Comparison of ENCODE assay signal across 9 cellular contexts in the genomic region with DNA sequence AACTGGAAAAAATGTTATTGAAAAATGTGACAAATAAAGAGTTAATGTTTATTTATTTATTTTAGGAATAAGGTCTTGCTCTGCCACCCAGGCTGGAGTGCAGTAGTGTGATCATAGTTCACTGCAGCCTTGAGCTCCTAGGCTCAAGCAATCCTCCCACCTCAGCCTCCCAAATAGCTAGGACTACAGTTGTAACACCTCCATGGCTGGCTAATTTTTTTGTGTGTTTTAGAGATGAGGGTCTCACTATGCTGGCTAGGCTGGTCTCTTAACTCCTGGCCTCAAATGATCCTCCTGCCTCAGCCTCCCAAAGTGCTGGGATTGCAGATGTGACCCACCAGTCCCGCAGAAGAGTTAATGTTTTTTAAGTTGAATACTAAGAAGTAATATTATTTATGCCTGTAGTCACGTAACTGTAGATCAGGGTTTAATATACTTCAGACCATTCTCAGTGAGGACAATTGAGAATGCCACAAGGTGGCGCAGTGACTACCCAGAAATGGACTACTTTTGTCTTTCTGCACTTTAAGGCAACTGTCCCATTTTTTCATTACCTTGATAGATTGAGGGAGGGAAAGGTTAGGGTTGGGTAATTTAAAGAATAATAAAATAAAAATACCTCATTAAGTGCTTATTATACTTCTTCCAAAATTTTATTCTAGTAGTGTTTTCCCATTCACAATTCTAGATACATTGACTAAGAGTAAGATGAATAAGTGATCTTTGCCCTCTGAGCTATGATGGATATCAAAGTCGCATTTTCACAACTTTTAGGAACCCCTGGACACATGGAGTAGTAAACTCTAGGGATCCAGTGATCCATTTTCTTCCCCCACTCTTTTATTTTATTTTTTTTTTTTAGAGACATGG. TPM values are rescaled to one million over a fixed set of nuclear protein-coding genes. Genes with fewer than 3 reads are reported as not detected.
DNase-seq lines count a peak whose midpoint lies in the region; ATAC-seq, FAIRE-seq and TF ChIP-seq lines count a peak whose summit lies in the region.
"Had no signal": no experiment of that assay in that cellular context is flagged by ENCODE, and none has a peak within 500 bp of the region (broad histone marks: within the 10 kb centered on the region; RNA-seq: fewer than 3 reads in every experiment).

No MANE protein-coding gene starts in this region.

- no peak overlapping the region for H3K23ac ChIP-seq in H9 (ENCODE audit: insufficient read length, low read depth, low read length)

- H3K4me2 ChIP-seq in H9 (ENCODE audit: insufficient read depth, insufficient read length, low read length) (no peak overlapping the region), endothelial cell of umbilical vein (ENCODE audit: insufficient read depth, low read length) (no peak overlapping the region)

- H3K27ac ChIP-seq in H9 (ENCODE audit: insufficient read length, low read depth, low read length) (no peak overlapping the region), endothelial cell of umbilical vein (ENCODE audit: insufficient read depth, low read depth, low read length) (no peak overlapping the region)
- H3K27ac ChIP-seq in naive thymus-derived CD4-positive, alpha-beta T cell (ENCODE audit: low read depth, low read length) = no peak overlapping the region

- H3K18ac ChIP-seq in H9 (ENCODE audit: insufficient read length, low read depth, low read length) = no peak overlapping the region

- H4K91ac ChIP-seq in H9 (ENCODE audit: insufficient read length, low read depth, low read length) = no peak overlapping the region

- H2BK15ac ChIP-seq in H9 (ENCODE audit: low read depth, low read length) = no peak overlapping the region

- no peaks in the 10 kb centered on the region for H3K36me3 ChIP-seq in endothelial cell of umbilical vein (ENCODE audit: control insufficient read depth in 2 of 2, extremely low read depth in 1 of 2, insufficient read depth in 2 of 2, low read length in 2 of 2)
- H3K36me3 ChIP-seq in naive thymus-derived CD4-positive, alpha-beta T cell (ENCODE audit: control insufficient read depth in 2 of 3, insufficient read depth in 3 of 3, low read length in 3 of 3) = no peaks in the 10 kb centered on the region

- intact Hi-C loops in endothelial cell of umbilical vein (cut with micrococcal nuclease) = loop anchor here (1.0 to 5.0 kb wide), 7 partner anchors 59 to 657 kb away; a partner anchor contains a TSS
- intact Hi-C loops in naive thymus-derived CD4-positive, alpha-beta T cell (cut with micrococcal nuclease) = loop anchor here (1.0 to 10.0 kb wide), 8 partner anchors 67 to 657 kb away; a partner anchor contains a TSS

- no peak overlapping the region for H3K4me3 ChIP-seq in endothelial cell of umbilical vein (replicated peaks in 1 of 3; ENCODE audit: insufficient read depth in 1 of 3, low read depth in 1 of 3, low read length in 3 of 3)
- H3K4me3 ChIP-seq in naive thymus-derived CD4-positive, alpha-beta T cell (ENCODE audit: low read length) = no peak overlapping the region

- FAIRE-seq in endothelial cell of umbilical vein (lab: Jason Lieb, UNC) = peak; percentile 99

- no peak overlapping the region for H3K9ac ChIP-seq in H9 (ENCODE audit: extremely low read depth, insufficient read length, low read length)
- H3K9ac ChIP-seq in endothelial cell of umbilical vein (replicated peaks; ENCODE audit: extremely low read depth, insufficient read depth, low read length) = no peak overlapping the region

- H3K79me2 ChIP-seq in H9 (ENCODE audit: insufficient read depth, low read length) (no peaks in the 10 kb centered on the region), endothelial cell of umbilical vein (ENCODE audit: control insufficient read depth, insufficient read depth, low read length) (no peaks in the 10 kb centered on the region)

- H4K8ac ChIP-seq in H9 (replicated peaks; ENCODE audit: insufficient read length, low read depth, low read length) = no peak overlapping the region

- no peak overlapping the region for H3K56ac ChIP-seq in H9 (ENCODE audit: insufficient read length, low read depth, low read length)

- H3K23me2 ChIP-seq in H9 (ENCODE audit: insufficient read length, low read depth, low read length, poor library complexity, severe bottlenecking) = no peaks in the 10 kb centered on the region

- H3K79me1 ChIP-seq in H9 (ENCODE audit: insufficient read depth, low read depth, low read length, poor library complexity, severe bottlenecking) = no peaks in the 10 kb centered on the region

- peak overlapping the region in 1 of 3 experiments; percentile 78; a peak in 1 of 7 replicates for H3K27ac Mint-ChIP-seq in H9
- H3K27ac Mint-ChIP-seq in activated CD8-positive, alpha-beta T cell treated with anti-CD3 and anti-CD28 coated beads, Interleukin-2, amount 10 ng/mL, durations not matched to agents 7 days and 5 days = no peak overlapping the region
- peak overlapping the region in 2 of 9 donors; percentile 18 to 49 for H3K27ac Mint-ChIP-seq in naive thymus-derived CD4-positive, alpha-beta T cell

- no peaks in the 10 kb centered on the region; the same call in 1 of the 2 replicates for H3K27me3 Mint-ChIP-seq in H9 (ENCODE audit: low read depth)
- peaks cover 45% of the 10 kb centered on the region for H3K27me3 Mint-ChIP-seq in activated CD8-positive, alpha-beta T cell treated with anti-CD3 and anti-CD28 coated beads, Interleukin-2, amount 10 ng/mL, durations not matched to agents 7 days and 5 days (ENCODE audit: low read depth)
- peaks cover 0 to 57% (median 11%) of the 10 kb centered on the region in 5 donors for H3K27me3 Mint-ChIP-seq in naive thymus-derived CD4-positive, alpha-beta T cell

- H3K14ac ChIP-seq in H9 (ENCODE audit: insufficient read depth, low read length) = no peak overlapping the region

- WGBS in H9 (ENCODE audit: extremely low coverage, insufficient read length, low lambda C conversion rate) = no CpG with 5 or more reads among the region's 4 CpGs

- H2AFZ ChIP-seq in H9 (ENCODE audit: low read length) (no peak overlapping the region), endothelial cell of umbilical vein (ENCODE audit: low read depth, low read length) (peak overlapping the region; percentile 24)

- DNase-seq in AG20443 (ENCODE audit: low spot score) (peak; percentile 56), H9 (peak; percentile 54), NCI-H82 (lab: John Stamatoyannopoulos, UW) (peak; percentile 81), endothelial cell of umbilical vein (ENCODE audit: low read depth, low spot score) (peak; percentile 74)
- DNase-seq in activated CD8-positive, alpha-beta T cell treated with anti-CD3 and anti-CD28 coated beads, Interleukin-2, amount 10 ng/mL, durations not matched to agents 7 days and 5 days = peak; percentile 78
- DNase-seq in naive thymus-derived CD4-positive, alpha-beta T cell = peak; percentile 19 to 61 (median 37)
- DNase-seq in stimulated activated naive CD4-positive, alpha-beta T cell (lab: John Stamatoyannopoulos, UW) = peak in 5 of 6 experiments; percentile 2 to 57 (median 37)

- POLR2A ChIA-PET in activated CD8-positive, alpha-beta T cell treated with anti-CD3 and anti-CD28 coated beads, Interleukin-2, amount 10 ng/mL, durations not matched to agents 7 days and 5 days (lab: Charles Lee) = no interaction called here
- POLR2A ChIA-PET in endothelial cell of umbilical vein (lab: Charles Lee) = interaction anchor here (0.7 kb wide), 1 partner anchor 238 kb away, joined by 10 read pairs; no protein-coding TSS in a partner anchor
- POLR2A ChIA-PET in naive thymus-derived CD4-positive, alpha-beta T cell (lab: Charles Lee) = no interaction called here

- H3K4me3 Mint-ChIP-seq in H9 = no peak overlapping the region
- no peak overlapping the region for H3K4me3 Mint-ChIP-seq in activated CD8-positive, alpha-beta T cell treated with anti-CD3 and anti-CD28 coated beads, Interleukin-2, amount 10 ng/mL, durations not matched to agents 7 days and 5 days
- no peak overlapping the region for H3K4me3 Mint-ChIP-seq in naive thymus-derived CD4-positive, alpha-beta T cell

- no peak overlapping the region for H3K4ac ChIP-seq in H9 (ENCODE audit: low read depth, low read length)

- no peaks in the 10 kb centered on the region for H3K9me3 ChIP-seq in H9 (ENCODE audit: control insufficient read depth, low read depth, low read length)
- no peaks in the 10 kb centered on the region for H3K9me3 ChIP-seq in endothelial cell of umbilical vein (replicated peaks; ENCODE audit: control insufficient read depth, insufficient read depth, low read length)
- no peaks in the 10 kb centered on the region for H3K9me3 ChIP-seq in naive thymus-derived CD4-positive, alpha-beta T cell (ENCODE audit: control insufficient read depth in 2 of 3, low read length in 3 of 3)

- no peak overlapping the region for H3T11ph ChIP-seq in H9 (ENCODE audit: low read length)

- no peak overlapping the region for H2BK12ac ChIP-seq in H9 (ENCODE audit: insufficient read length, low read depth, low read length)

- no peaks in the 10 kb centered on the region for H3K36me3 Mint-ChIP-seq in H9 (ENCODE audit: insufficient read depth in 1 of 3, low read depth in 3 of 3)
- no peaks in the 10 kb centered on the region for H3K36me3 Mint-ChIP-seq in activated CD8-positive, alpha-beta T cell treated with anti-CD3 and anti-CD28 coated beads, Interleukin-2, amount 10 ng/mL, durations not matched to agents 7 days and 5 days (ENCODE audit: low read depth)
- no peaks in the 10 kb centered on the region for H3K36me3 Mint-ChIP-seq in naive thymus-derived CD4-positive, alpha-beta T cell

- TF ChIP-seq POLR2A in endothelial cell of umbilical vein (IDR thresholded peaks at IDR 0.05; ENCODE audit: low read depth, low read length) = no peak

- peak; percentile 77 for ATAC-seq in activated CD8-positive, alpha-beta T cell treated with anti-CD3 and anti-CD28 coated beads, Interleukin-2, amount 10 ng/mL, durations not matched to agents 7 days and 5 days
- ATAC-seq in naive thymus-derived CD4-positive, alpha-beta T cell = peak; percentile 79
- no peak for ATAC-seq in HG03025 (IDR thresholded peaks at IDR 0.05; ENCODE audit: low FRiP score, unreplicated experiment)

- BruUV-seq in endothelial cell of umbilical vein (replicated peaks; lab: Mats Ljungman, UMichigan) = no TSS peak

- no peaks in the 10 kb centered on the region for H3K4me1 ChIP-seq in H9 (ENCODE audit: insufficient read depth, low read length)
- H3K4me1 ChIP-seq in endothelial cell of umbilical vein (ENCODE audit: control insufficient read depth, extremely low read depth, insufficient read depth, low read length) = no peaks in the 10 kb centered on the region
- no peaks in the 10 kb centered on the region for H3K4me1 ChIP-seq in naive thymus-derived CD4-positive, alpha-beta T cell (ENCODE audit: control insufficient read depth in 2 of 2, insufficient read depth in 2 of 2, low read length in 2 of 2)

- no peaks in the 10 kb centered on the region for H4K20me1 ChIP-seq in H9 (ENCODE audit: control insufficient read depth, insufficient read depth, insufficient read length)
- H4K20me1 ChIP-seq in endothelial cell of umbilical vein (replicated peaks; ENCODE audit: control insufficient read depth, extremely low read depth, insufficient read depth, low read length) = no peaks in the 10 kb centered on the region

- H2BK5ac ChIP-seq in H9 (ENCODE audit: insufficient read length, low read length) = no peak overlapping the region

- H3K27me3 ChIP-seq in H9 (ENCODE audit: insufficient read depth, low read length) (no peaks in the 10 kb centered on the region), endothelial cell of umbilical vein (ENCODE audit: control insufficient read depth in 2 of 2, insufficient read depth in 2 of 2, low read length in 2 of 2) (peaks cover 0 to 3% of the 10 kb centered on the region in 2 experiments)
- no peaks in the 10 kb centered on the region for H3K27me3 ChIP-seq in naive thymus-derived CD4-positive, alpha-beta T cell (ENCODE audit: control insufficient read depth in 2 of 2, insufficient read depth in 2 of 2, low read length in 2 of 2)

- H2BK120ac ChIP-seq in H9 (ENCODE audit: low read depth, low read length, poor library complexity, severe bottlenecking) = no peak overlapping the region

- H2BK20ac ChIP-seq in H9 (ENCODE audit: low read depth, low read length, poor library complexity, severe bottlenecking) = no peak overlapping the region

- H2AK5ac ChIP-seq in H9 (ENCODE audit: insufficient read length, low read length) = no peak overlapping the region

- no peaks in the 10 kb centered on the region for H3K9me1 ChIP-seq in endothelial cell of umbilical vein (replicated peaks; ENCODE audit: control insufficient read depth, extremely low read depth, insufficient read depth, low read length)

- no peaks in the 10 kb centered on the region for H3K9me3 Mint-ChIP-seq in H9
- H3K9me3 Mint-ChIP-seq in activated CD8-positive, alpha-beta T cell treated with anti-CD3 and anti-CD28 coated beads, Interleukin-2, amount 10 ng/mL, durations not matched to agents 7 days and 5 days (ENCODE audit: insufficient read depth) = no peaks in the 10 kb centered on the region
- H3K9me3 Mint-ChIP-seq in naive thymus-derived CD4-positive, alpha-beta T cell = no peaks in the 10 kb centered on the region

- dilution Hi-C loops in endothelial cell of umbilical vein (cut with MboI; ENCODE audit: extremely low pct_ligation_motif_present, low sequenced_read_pairs) = no loop called here

- TF ChIP-seq CTCF in H9 (conservative IDR thresholded peaks at IDR 0.05) = peak; percentile 94
- peak; percentile 69 to 74 for TF ChIP-seq CTCF in endothelial cell of umbilical vein (IDR thresholded peaks at IDR 0.05; ENCODE audit: extremely low read depth in 1 of 2, insufficient read depth in 1 of 2, low read depth in 1 of 2, low read length in 2 of 2)

- no peak overlapping the region for H4K5ac ChIP-seq in H9 (ENCODE audit: insufficient read length, low read depth, low read length)

- H3K4me1 Mint-ChIP-seq in H9 = no peaks in the 10 kb centered on the region
- peaks cover 14% of the 10 kb centered on the region for H3K4me1 Mint-ChIP-seq in activated CD8-positive, alpha-beta T cell treated with anti-CD3 and anti-CD28 coated beads, Interleukin-2, amount 10 ng/mL, durations not matched to agents 7 days and 5 days (ENCODE audit: low read depth)
- H3K4me1 Mint-ChIP-seq in naive thymus-derived CD4-positive, alpha-beta T cell = peaks cover 0 to 8% (median 0%) of the 10 kb centered on the region in 7 donors

- CTCF ChIA-PET in activated CD8-positive, alpha-beta T cell treated with anti-CD3 and anti-CD28 coated beads, Interleukin-2, amount 10 ng/mL, durations not matched to agents 7 days and 5 days (lab: Charles Lee) = interaction anchor here (0.7 to 2.5 kb wide), 12 partner anchors 10 to 665 kb away, joined by 3 to 13 read pairs (median 4); no protein-coding TSS in a partner anchor
- CTCF ChIA-PET in endothelial cell of umbilical vein (lab: Charles Lee) = interaction anchor here (0.6 to 4.1 kb wide), 25 partner anchors 10 to 656 kb away, joined by 3 to 47 read pairs (median 4); no protein-coding TSS in a partner anchor
- CTCF ChIA-PET in naive thymus-derived CD4-positive, alpha-beta T cell (lab: Charles Lee) = interaction anchor here (0.6 to 1.6 kb wide), 3 partner anchors 13 to 563 kb away, joined by 3 to 6 read pairs (median 3); no protein-coding TSS in a partner anchor

RNA-seq across cellular contexts. Expression of a gene that starts 6.0 kb away (rescaled TPM):
- not detected in 2 replicates for total RNA-seq in H9 (2021)
- not detected for total RNA-seq in activated CD8-positive, alpha-beta T cell treated with anti-CD3 and anti-CD28 coated beads, Interleukin-2, amount 10 ng/mL, durations not matched to agents 7 days and 5 days
- total RNA-seq in endothelial cell of umbilical vein = not detected in 2 replicates
- polyA plus RNA-seq in endothelial cell of umbilical vein = not detected in 2 replicates
- polyA plus RNA-seq in endothelial cell of umbilical vein (2011; cell fraction: cytosol; rRNA removed) = not detected in 2 replicates
- not detected in 2 replicates for polyA plus RNA-seq in endothelial cell of umbilical vein (2011; cell fraction: nucleus; rRNA removed)
- polyA plus RNA-seq in endothelial cell of umbilical vein (2012) = not detected in 2 replicates
- not detected in 2 replicates for polyA minus RNA-seq in endothelial cell of umbilical vein
- polyA minus RNA-seq in endothelial cell of umbilical vein (2011; cell fraction: cytosol; rRNA and poly(A)+ RNA removed) = 3.1 TPM
- not detected in 2 replicates for polyA minus RNA-seq in endothelial cell of umbilical vein (2011; cell fraction: nucleus; rRNA and poly(A)+ RNA removed)
- total RNA-seq in naive thymus-derived CD4-positive, alpha-beta T cell = not detected
- not detected for polyA plus RNA-seq in naive thymus-derived CD4-positive, alpha-beta T cell
- total RNA-seq: urinary bladder had no signal
- polyA plus RNA-seq: urinary bladder had no signal

RNA-seq across cellular contexts. Expression of a gene that starts 41.4 kb away (rescaled TPM):
- total RNA-seq in H9 (2021) = 146 and 148 TPM in 2 replicates
- total RNA-seq in activated CD8-positive, alpha-beta T cell treated with anti-CD3 and anti-CD28 coated beads, Interleukin-2, amount 10 ng/mL, durations not matched to agents 7 days and 5 days = not detected
- total RNA-seq in endothelial cell of umbilical vein = 144 TPM in 2 replicates
- 126 and 170 TPM in 2 replicates for polyA plus RNA-seq in endothelial cell of umbilical vein
- 161 and 176 TPM in 2 replicates for polyA plus RNA-seq in endothelial cell of umbilical vein (2011; cell fraction: cytosol; rRNA removed)
- polyA plus RNA-seq in endothelial cell of umbilical vein (2011; cell fraction: nucleus; rRNA removed) = 113 and 120 TPM in 2 replicates
- polyA plus RNA-seq in endothelial cell of umbilical vein (2012) = 102 and 144 TPM in 2 replicates
- polyA minus RNA-seq in endothelial cell of umbilical vein = 166 and 180 TPM in 2 replicates
- polyA minus RNA-seq in endothelial cell of umbilical vein (2011; cell fraction: cytosol; rRNA and poly(A)+ RNA removed) = 32.4 TPM
- 36.5 and 59.5 TPM in 2 replicates for polyA minus RNA-seq in endothelial cell of umbilical vein (2011; cell fraction: nucleus; rRNA and poly(A)+ RNA removed)
- 1 to 10 TPM in 3 of 5 experiments, under 1 TPM in 1, not detected in 1; 0.29 to 3.5 (median 2.5) TPM for total RNA-seq in naive thymus-derived CD4-positive, alpha-beta T cell
- under 1 TPM in 1 of 2 donors, not detected in 1; 0.70 TPM for polyA plus RNA-seq in naive thymus-derived CD4-positive, alpha-beta T cell

Comparison
In these comparisons a context has a peak if more than half of its experiments do, and no peak if none do; other contexts are left out.
1. RNA of a gene that starts 41.4 kb away (total RNA-seq): 146 to 148 TPM in H9 and 144 TPM in endothelial cell of umbilical vein; 0.29 to 3.5 TPM in naive thymus-derived CD4-positive, alpha-beta T cell and not detected in activated CD8-positive, alpha-beta T cell treated with anti-CD3 and anti-CD28 coated beads, Interleukin-2, amount 10 ng/mL, durations not matched to agents 7 days and 5 days; every median in the first group is over 10 times any median in the second.
2. Peak in every context shown above with its lines, with median percentiles within 50 percentile points of each other: DNase-seq.